In the genomic region with DNA sequence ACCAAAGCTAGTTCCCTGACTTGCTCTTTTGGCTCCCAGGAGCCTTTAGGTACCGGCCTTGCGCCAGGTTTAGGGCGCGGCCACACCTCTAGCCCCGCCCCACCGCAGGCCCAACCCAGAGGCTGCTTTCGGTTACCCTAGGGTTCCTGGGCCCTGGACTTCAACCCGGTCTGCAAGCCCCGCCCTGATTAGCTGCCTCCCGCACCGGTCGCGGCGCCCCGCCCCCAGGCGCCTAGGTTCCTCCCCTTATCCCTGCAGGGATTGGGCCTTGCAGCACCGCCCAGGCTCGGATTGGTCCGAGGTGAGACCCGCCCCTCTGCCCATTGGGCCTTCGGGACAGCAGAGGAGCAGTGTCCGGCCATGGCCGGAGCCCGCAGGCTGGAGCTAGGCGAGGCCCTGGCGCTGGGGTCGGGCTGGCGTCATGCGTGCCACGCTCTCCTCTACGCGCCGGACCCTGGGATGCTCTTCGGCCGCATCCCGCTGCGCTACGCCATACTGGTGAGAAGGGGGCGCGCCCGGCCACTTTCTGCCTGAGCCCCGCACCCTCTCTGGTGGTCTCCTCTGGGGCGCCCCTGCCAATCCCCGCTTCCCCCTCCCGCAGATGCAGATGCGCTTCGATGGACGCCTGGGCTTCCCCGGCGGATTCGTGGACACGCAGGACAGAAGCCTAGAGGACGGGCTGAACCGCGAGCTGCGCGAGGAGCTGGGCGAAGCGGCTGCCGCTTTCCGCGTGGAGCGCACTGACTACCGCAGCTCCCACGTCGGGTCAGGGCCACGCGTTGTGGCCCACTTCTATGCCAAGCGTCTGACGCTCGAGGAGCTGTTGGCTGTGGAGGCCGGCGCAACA, we compare ENCODE assay signal across 1 cellular context.
TF ChIP-seq lines count a peak whose summit lies in the region.

A gene (plus strand): TSS at position 330 of the 847 bp plus-strand sequence. CDS start 31 bp downstream, at position 361.

TF ChIP-seq in HepG2, 621 proteins besides CTCF, POLR2A, EP300 and RAD21 (continued from another document and continues in another):
- TF ChIP-seq TBP (CRISPR knock-in tag; IDR thresholded peaks at IDR 0.05) (0 out of 2 replicates have a peak, but pooled peaks have one; percentile 19), NR2F2 (IDR thresholded peaks at IDR 0.05; ENCODE audit: borderline replicate concordance, low read depth) (no peak), ATM (IDR thresholded peaks at IDR 0.05; ENCODE audit: borderline replicate concordance) (no peak), ZNF615 (CRISPR knock-in tag; IDR thresholded peaks at IDR 0.05; ENCODE audit: borderline replicate concordance) (no peak), KLF16 (CRISPR knock-in tag; IDR thresholded peaks at IDR 0.05) (peak in 1 of 2 experiments; percentile 85; a peak in 2 of 4 replicates), MYC (CRISPR knock-in tag; IDR thresholded peaks at IDR 0.05; ENCODE audit: borderline replicate concordance) (peak; percentile 84), FOXA3 (CRISPR knock-in tag; IDR thresholded peaks at IDR 0.05) (no peak), ATF7-NPFF (CRISPR knock-in tag; IDR thresholded peaks at IDR 0.05; ENCODE audit: low read depth) (peak; percentile 76; the same call in 1 of the 2 replicates), ZNF143 (CRISPR knock-in tag; IDR thresholded peaks at IDR 0.05) (peak; percentile 77), KLF9 (CRISPR knock-in tag; IDR thresholded peaks at IDR 0.05; ENCODE audit: low read depth) (0 out of 2 replicates have a peak, but pooled peaks have one; percentile 22), ZFX (CRISPR knock-in tag; IDR thresholded peaks at IDR 0.05; ENCODE audit: low read depth) (peak; percentile 86), PLRG1 (conservative IDR thresholded peaks at IDR 0.05) (no peak), HIVEP1 (CRISPR knock-in tag; IDR thresholded peaks at IDR 0.05) (peak; percentile 75; the same call in 1 of the 2 replicates), HNF4A (CRISPR knock-in tag; IDR thresholded peaks at IDR 0.05) (peak; percentile 71), ELF3 (CRISPR knock-in tag; IDR thresholded peaks at IDR 0.05) (peak; percentile 47; the same call in 1 of the 2 replicates), JDP2 (CRISPR knock-in tag; IDR thresholded peaks at IDR 0.05; ENCODE audit: borderline replicate concordance) (no peak), AHR (CRISPR knock-in tag; IDR thresholded peaks at IDR 0.05) (0 out of 2 replicates have a peak, but pooled peaks have one; percentile 89), STAT5B (CRISPR knock-in tag; IDR thresholded peaks at IDR 0.05) (no peak), JUN (CRISPR knock-in tag; IDR thresholded peaks at IDR 0.05) (no peak), CHD2 (IDR thresholded peaks at IDR 0.05; ENCODE audit: low read depth, low read length) (no peak), ZNF274 (CRISPR knock-in tag; IDR thresholded peaks at IDR 0.05) (peak; percentile 92; the same call in 1 of the 2 replicates), NR1H2 (CRISPR knock-in tag; IDR thresholded peaks at IDR 0.05; ENCODE audit: borderline replicate concordance, low read depth) (no peak), ZNF451 (CRISPR knock-in tag; IDR thresholded peaks at IDR 0.05) (0 out of 2 replicates have a peak, but pooled peaks have one; percentile 17), ZNF616 (CRISPR knock-in tag; IDR thresholded peaks at IDR 0.05; ENCODE audit: low read depth) (peak; percentile 80; the same call in 1 of the 2 replicates), GTF2F1 (IDR thresholded peaks at IDR 0.05; ENCODE audit: low read length) (no peak), ZNF382 (CRISPR knock-in tag; IDR thresholded peaks at IDR 0.05; ENCODE audit: borderline replicate concordance) (no peak), ARNTL (CRISPR knock-in tag; IDR thresholded peaks at IDR 0.05) (no peak), RAD51 (IDR thresholded peaks at IDR 0.05; ENCODE audit: borderline replicate concordance) (no peak), NCOA5 (CRISPR knock-in tag; IDR thresholded peaks at IDR 0.05) (no peak)
- TF ChIP-seq, protein P1, sequence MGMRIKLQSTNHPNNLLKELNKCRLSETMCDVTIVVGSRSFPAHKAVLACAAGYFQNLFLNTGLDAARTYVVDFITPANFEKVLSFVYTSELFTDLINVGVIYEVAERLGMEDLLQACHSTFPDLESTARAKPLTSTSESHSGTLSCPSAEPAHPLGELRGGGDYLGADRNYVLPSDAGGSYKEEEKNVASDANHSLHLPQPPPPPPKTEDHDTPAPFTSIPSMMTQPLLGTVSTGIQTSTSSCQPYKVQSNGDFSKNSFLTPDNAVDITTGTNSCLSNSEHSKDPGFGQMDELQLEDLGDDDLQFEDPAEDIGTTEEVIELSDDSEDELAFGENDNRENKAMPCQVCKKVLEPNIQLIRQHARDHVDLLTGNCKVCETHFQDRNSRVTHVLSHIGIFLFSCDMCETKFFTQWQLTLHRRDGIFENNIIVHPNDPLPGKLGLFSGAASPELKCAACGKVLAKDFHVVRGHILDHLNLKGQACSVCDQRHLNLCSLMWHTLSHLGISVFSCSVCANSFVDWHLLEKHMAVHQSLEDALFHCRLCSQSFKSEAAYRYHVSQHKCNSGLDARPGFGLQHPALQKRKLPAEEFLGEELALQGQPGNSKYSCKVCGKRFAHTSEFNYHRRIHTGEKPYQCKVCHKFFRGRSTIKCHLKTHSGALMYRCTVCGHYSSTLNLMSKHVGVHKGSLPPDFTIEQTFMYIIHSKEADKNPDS (CRISPR knock-in tag; IDR thresholded peaks at IDR 0.05): no peak
- TF ChIP-seq, protein P2, sequence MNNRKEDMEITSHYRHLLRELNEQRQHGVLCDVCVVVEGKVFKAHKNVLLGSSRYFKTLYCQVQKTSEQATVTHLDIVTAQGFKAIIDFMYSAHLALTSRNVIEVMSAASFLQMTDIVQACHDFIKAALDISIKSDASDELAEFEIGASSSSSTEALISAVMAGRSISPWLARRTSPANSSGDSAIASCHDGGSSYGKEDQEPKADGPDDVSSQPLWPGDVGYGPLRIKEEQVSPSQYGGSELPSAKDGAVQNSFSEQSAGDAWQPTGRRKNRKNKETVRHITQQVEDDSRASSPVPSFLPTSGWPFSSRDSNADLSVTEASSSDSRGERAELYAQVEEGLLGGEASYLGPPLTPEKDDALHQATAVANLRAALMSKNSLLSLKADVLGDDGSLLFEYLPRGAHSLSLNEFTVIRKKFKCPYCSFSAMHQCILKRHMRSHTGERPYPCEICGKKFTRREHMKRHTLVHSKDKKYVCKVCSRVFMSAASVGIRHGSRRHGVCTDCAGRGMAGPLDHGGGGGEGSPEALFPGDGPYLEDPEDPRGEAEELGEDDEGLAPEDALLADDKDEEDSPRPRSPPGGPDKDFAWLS (CRISPR knock-in tag; IDR thresholded peaks at IDR 0.05; ENCODE audit: borderline replicate concordance): no peak
- TF ChIP-seq, protein P3, sequence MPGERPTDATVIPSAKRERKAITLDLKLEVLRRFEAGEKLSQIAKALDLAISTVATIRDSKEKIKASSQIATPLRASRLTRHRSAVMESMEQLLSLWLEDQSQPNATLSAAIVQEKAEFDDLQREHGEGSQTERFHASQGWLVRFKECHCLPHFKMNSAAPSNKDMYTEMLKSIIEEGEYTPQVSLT (CRISPR knock-in tag; IDR thresholded peaks at IDR 0.05; ENCODE audit: borderline replicate concordance, low read depth): no peak
- TF ChIP-seq, protein P4, sequence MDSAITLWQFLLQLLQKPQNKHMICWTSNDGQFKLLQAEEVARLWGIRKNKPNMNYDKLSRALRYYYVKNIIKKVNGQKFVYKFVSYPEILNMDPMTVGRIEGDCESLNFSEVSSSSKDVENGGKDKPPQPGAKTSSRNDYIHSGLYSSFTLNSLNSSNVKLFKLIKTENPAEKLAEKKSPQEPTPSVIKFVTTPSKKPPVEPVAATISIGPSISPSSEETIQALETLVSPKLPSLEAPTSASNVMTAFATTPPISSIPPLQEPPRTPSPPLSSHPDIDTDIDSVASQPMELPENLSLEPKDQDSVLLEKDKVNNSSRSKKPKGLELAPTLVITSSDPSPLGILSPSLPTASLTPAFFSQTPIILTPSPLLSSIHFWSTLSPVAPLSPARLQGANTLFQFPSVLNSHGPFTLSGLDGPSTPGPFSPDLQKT (CRISPR knock-in tag; IDR thresholded peaks at IDR 0.05; ENCODE audit: borderline replicate concordance): no peak
- TF ChIP-seq, protein P5, sequence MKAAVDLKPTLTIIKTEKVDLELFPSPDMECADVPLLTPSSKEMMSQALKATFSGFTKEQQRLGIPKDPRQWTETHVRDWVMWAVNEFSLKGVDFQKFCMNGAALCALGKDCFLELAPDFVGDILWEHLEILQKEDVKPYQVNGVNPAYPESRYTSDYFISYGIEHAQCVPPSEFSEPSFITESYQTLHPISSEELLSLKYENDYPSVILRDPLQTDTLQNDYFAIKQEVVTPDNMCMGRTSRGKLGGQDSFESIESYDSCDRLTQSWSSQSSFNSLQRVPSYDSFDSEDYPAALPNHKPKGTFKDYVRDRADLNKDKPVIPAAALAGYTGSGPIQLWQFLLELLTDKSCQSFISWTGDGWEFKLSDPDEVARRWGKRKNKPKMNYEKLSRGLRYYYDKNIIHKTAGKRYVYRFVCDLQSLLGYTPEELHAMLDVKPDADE (CRISPR knock-in tag; IDR thresholded peaks at IDR 0.05): no peak
- TF ChIP-seq, protein P6, sequence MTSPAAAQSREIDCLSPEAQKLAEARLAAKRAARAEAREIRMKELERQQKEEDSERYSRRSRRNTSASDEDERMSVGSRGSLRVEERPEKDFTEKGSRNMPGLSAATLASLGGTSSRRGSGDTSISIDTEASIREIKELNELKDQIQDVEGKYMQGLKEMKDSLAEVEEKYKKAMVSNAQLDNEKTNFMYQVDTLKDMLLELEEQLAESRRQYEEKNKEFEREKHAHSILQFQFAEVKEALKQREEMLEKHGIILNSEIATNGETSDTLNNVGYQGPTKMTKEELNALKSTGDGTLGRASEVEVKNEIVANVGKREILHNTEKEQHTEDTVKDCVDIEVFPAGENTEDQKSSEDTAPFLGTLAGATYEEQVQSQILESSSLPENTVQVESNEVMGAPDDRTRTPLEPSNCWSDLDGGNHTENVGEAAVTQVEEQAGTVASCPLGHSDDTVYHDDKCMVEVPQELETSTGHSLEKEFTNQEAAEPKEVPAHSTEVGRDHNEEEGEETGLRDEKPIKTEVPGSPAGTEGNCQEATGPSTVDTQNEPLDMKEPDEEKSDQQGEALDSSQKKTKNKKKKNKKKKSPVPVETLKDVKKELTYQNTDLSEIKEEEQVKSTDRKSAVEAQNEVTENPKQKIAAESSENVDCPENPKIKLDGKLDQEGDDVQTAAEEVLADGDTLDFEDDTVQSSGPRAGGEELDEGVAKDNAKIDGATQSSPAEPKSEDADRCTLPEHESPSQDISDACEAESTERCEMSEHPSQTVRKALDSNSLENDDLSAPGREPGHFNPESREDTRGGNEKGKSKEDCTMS (CRISPR knock-in tag; conservative IDR thresholded peaks at IDR 0.05): no peak
- TF ChIP-seq, protein P7, sequence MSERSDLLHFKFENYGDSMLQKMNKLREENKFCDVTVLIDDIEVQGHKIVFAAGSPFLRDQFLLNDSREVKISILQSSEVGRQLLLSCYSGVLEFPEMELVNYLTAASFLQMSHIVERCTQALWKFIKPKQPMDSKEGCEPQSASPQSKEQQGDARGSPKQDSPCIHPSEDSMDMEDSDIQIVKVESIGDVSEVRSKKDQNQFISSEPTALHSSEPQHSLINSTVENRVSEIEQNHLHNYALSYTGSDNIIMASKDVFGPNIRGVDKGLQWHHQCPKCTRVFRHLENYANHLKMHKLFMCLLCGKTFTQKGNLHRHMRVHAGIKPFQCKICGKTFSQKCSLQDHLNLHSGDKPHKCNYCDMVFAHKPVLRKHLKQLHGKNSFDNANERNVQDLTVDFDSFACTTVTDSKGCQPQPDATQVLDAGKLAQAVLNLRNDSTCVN (CRISPR knock-in tag; IDR thresholded peaks at IDR 0.05; ENCODE audit: borderline replicate concordance): no peak
- TF ChIP-seq, protein P8, sequence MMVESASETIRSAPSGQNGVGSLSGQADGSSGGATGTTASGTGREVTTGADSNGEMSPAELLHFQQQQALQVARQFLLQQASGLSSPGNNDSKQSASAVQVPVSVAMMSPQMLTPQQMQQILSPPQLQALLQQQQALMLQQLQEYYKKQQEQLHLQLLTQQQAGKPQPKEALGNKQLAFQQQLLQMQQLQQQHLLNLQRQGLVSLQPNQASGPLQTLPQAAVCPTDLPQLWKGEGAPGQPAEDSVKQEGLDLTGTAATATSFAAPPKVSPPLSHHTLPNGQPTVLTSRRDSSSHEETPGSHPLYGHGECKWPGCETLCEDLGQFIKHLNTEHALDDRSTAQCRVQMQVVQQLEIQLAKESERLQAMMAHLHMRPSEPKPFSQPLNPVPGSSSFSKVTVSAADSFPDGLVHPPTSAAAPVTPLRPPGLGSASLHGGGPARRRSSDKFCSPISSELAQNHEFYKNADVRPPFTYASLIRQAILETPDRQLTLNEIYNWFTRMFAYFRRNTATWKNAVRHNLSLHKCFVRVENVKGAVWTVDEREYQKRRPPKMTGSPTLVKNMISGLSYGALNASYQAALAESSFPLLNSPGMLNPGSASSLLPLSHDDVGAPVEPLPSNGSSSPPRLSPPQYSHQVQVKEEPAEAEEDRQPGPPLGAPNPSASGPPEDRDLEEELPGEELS (CRISPR knock-in tag; IDR thresholded peaks at IDR 0.05): no peak
- TF ChIP-seq, protein P9, sequence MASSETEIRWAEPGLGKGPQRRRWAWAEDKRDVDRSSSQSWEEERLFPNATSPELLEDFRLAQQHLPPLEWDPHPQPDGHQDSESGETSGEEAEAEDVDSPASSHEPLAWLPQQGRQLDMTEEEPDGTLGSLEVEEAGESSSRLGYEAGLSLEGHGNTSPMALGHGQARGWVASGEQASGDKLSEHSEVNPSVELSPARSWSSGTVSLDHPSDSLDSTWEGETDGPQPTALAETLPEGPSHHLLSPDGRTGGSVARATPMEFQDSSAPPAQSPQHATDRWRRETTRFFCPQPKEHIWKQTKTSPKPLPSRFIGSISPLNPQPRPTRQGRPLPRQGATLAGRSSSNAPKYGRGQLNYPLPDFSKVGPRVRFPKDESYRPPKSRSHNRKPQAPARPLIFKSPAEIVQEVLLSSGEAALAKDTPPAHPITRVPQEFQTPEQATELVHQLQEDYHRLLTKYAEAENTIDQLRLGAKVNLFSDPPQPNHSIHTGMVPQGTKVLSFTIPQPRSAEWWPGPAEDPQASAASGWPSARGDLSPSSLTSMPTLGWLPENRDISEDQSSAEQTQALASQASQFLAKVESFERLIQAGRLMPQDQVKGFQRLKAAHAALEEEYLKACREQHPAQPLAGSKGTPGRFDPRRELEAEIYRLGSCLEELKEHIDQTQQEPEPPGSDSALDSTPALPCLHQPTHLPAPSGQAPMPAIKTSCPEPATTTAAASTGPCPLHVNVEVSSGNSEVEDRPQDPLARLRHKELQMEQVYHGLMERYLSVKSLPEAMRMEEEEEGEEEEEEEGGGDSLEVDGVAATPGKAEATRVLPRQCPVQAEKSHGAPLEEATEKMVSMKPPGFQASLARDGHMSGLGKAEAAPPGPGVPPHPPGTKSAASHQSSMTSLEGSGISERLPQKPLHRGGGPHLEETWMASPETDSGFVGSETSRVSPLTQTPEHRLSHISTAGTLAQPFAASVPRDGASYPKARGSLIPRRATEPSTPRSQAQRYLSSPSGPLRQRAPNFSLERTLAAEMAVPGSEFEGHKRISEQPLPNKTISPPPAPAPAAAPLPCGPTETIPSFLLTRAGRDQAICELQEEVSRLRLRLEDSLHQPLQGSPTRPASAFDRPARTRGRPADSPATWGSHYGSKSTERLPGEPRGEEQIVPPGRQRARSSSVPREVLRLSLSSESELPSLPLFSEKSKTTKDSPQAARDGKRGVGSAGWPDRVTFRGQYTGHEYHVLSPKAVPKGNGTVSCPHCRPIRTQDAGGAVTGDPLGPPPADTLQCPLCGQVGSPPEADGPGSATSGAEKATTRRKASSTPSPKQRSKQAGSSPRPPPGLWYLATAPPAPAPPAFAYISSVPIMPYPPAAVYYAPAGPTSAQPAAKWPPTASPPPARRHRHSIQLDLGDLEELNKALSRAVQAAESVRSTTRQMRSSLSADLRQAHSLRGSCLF (CRISPR knock-in tag; IDR thresholded peaks at IDR 0.05; ENCODE audit: borderline replicate concordance): no peak
